Comparison of ENCODE assay signal across 16 cellular contexts in genomic region chr15:31036783-31037182, GRCh38. TPM values are rescaled to one million over a fixed set of nuclear protein-coding genes. Genes with fewer than 3 reads are reported as not detected.
DNase-seq lines count a peak whose midpoint lies in the region; ATAC-seq and TF ChIP-seq lines count a peak whose summit lies in the region.
"Had no signal": no experiment of that assay in that cellular context is flagged by ENCODE, and none has a peak within 500 bp of the region (broad histone marks: within the 10 kb centered on the region; RNA-seq: fewer than 3 reads in every experiment).

No MANE protein-coding gene starts in this region.

- no peaks in the 10 kb centered on the region for H3K9me3 ChIP-seq in neuronal stem cell (replicated peaks in 1 of 2; ENCODE audit: control insufficient read depth in 2 of 2, insufficient read depth in 1 of 2, low read depth in 1 of 2, low read length in 2 of 2)

- POLR2A ChIA-PET in WTC11 (lab: Charles Lee): no interaction called here

- H3K9me2 ChIP-seq in GM23338 (ENCODE audit: insufficient read depth): peaks cover 4% of the 10 kb centered on the region; the same call in 1 of the 2 replicates

- H2BK5ac ChIP-seq in neuronal stem cell (ENCODE audit: low read length): peak overlapping the region; percentile 24

- H3K18ac ChIP-seq in neuronal stem cell (ENCODE audit: low read length): peak overlapping the region; percentile 57

- H3K27ac ChIP-seq in GM23338 (ENCODE audit: low read depth): no peak overlapping the region
- H3K27ac ChIP-seq in neuronal stem cell (replicated peaks; ENCODE audit: low read length): no peak overlapping the region

- CTCF ChIA-PET in WTC11 (lab: Charles Lee): no interaction called here

- no CpG with 5 or more reads among the region's 9 CpGs for WGBS in neuronal stem cell (ENCODE audit: extremely low coverage in 2 of 2, insufficient read length in 2 of 2, insufficient replicate concordance in 1 of 2), 2 donors

- H3K14ac ChIP-seq in neuronal stem cell (ENCODE audit: low read length): peak overlapping the region; percentile 38

- H3K27me3 Mint-ChIP-seq in GM23338 (ENCODE audit: insufficient read depth, low read depth, poor library complexity): peaks cover 12% of the 10 kb centered on the region
- no peaks in the 10 kb centered on the region; the same call in 1 of the 2 replicates for H3K27me3 Mint-ChIP-seq in WTC11 (ENCODE audit: low read depth)

- H3K4me1 ChIP-seq in GM23338 (ENCODE audit: insufficient read depth) (peaks cover 9% of the 10 kb centered on the region; the same call in 1 of the 2 replicates), neuronal stem cell (ENCODE audit: control insufficient read depth in 2 of 2, insufficient read depth in 1 of 2, low read depth in 1 of 2, low read length in 2 of 2) (peaks cover 0 to 1% of the 10 kb centered on the region in 2 donors)

- no peak overlapping the region for H3K4ac ChIP-seq in neuronal stem cell (ENCODE audit: low read length)

- no peak overlapping the region for H4K91ac ChIP-seq in neuronal stem cell (ENCODE audit: low read depth, low read length, poor library complexity)

- H4K20me1 ChIP-seq in GM23338 (replicated peaks; ENCODE audit: insufficient read depth): no peaks in the 10 kb centered on the region

- H3K4me3 ChIP-seq in GM23338: no peak overlapping the region
- no peak overlapping the region for H3K4me3 ChIP-seq in H7 (ENCODE audit: insufficient read depth, low read depth, low read length)
- H3K4me3 ChIP-seq in neuronal stem cell (ENCODE audit: low read length in 2 of 2): no peak overlapping the region

- ATAC-seq in GM23338: peak; percentile 46
- no peak for ATAC-seq in WTC11
- no peak for ATAC-seq in HG03039 (IDR thresholded peaks at IDR 0.05; ENCODE audit: unreplicated experiment)

- H3K4me3 Mint-ChIP-seq in GM23338 (no peak overlapping the region), WTC11 (no peak overlapping the region)
- H3K4me3 Mint-ChIP-seq: CD4-positive, alpha-beta memory T cell had no signal

- H3K36me3 ChIP-seq in GM23338 (ENCODE audit: insufficient read depth): no peaks in the 10 kb centered on the region
- no peaks in the 10 kb centered on the region for H3K36me3 ChIP-seq in H7 (replicated peaks; ENCODE audit: control insufficient read depth, insufficient read depth, low read length)
- no peaks in the 10 kb centered on the region for H3K36me3 ChIP-seq in neuronal stem cell (replicated peaks in 1 of 2; ENCODE audit: control insufficient read depth in 2 of 2, insufficient read depth in 2 of 2, low read length in 2 of 2)

- H3K79me2 ChIP-seq in GM23338 (replicated peaks; ENCODE audit: insufficient read depth): no peaks in the 10 kb centered on the region

- H3K9me3 Mint-ChIP-seq in GM23338: no peaks in the 10 kb centered on the region; the same call in 2 of the 3 replicates
- no peaks in the 10 kb centered on the region for H3K9me3 Mint-ChIP-seq in WTC11

- no peak overlapping the region for H3K4me2 ChIP-seq in GM23338
- H3K4me2 ChIP-seq in neuronal stem cell (ENCODE audit: insufficient read depth, low read length, poor library complexity, severe bottlenecking): no peak overlapping the region

- peak overlapping the region; percentile 67 for H2BK15ac ChIP-seq in neuronal stem cell (ENCODE audit: low read length)

- H3K4me1 Mint-ChIP-seq in GM23338: peaks cover 18% of the 10 kb centered on the region
- peaks cover 22% of the 10 kb centered on the region for H3K4me1 Mint-ChIP-seq in WTC11
- H3K4me1 Mint-ChIP-seq: CD4-positive, alpha-beta memory T cell had no signal

- no peaks in the 10 kb centered on the region for H3K27me3 ChIP-seq in GM23338 (ENCODE audit: insufficient read depth)
- H3K27me3 ChIP-seq in H7 (ENCODE audit: control insufficient read depth, insufficient read depth, low read length): no peaks in the 10 kb centered on the region
- H3K27me3 ChIP-seq in neuronal stem cell (ENCODE audit: control insufficient read depth in 3 of 3, insufficient read depth in 3 of 3, low read depth in 1 of 3, low read length in 3 of 3): peaks cover 0 to 2% (median 0%) of the 10 kb centered on the region in 3 experiments

- H2BK120ac ChIP-seq in neuronal stem cell (ENCODE audit: low read depth, low read length): no peak overlapping the region

- no peak overlapping the region; the same call in 1 of the 2 replicates for H3K27ac Mint-ChIP-seq in GM23338
- no peak overlapping the region for H3K27ac Mint-ChIP-seq in WTC11

- DNase-seq in GM23338 (ENCODE audit: low spot score) (no peak), H7 (peak; percentile 43), WTC11 (ENCODE audit: low spot score) (no peak), neuronal stem cell (ENCODE audit: low spot score) (no peak), hippocampal formation (lab: John Stamatoyannopoulos, UW) (no peak), hepatic stellate cell (ENCODE audit: low spot score) (no peak)
- no peak for DNase-seq in activated CD4-positive, alpha-beta T cell treated with anti-CD3 and anti-CD28 coated beads, Interleukin-2, amount 50 U/mL, for 1 hour
- DNase-seq: C1 segment of cervical spinal cord; Calu3; CD4-positive, alpha-beta memory T cell; COR-L47; DMS53; DMS79 treated with DMSO at 0.1 percent for 48 hours; GF-D8; HCEC 1CT had no signal

- no peak overlapping the region for H3K23ac ChIP-seq in neuronal stem cell (ENCODE audit: low read depth, low read length, poor library complexity)

- TF ChIP-seq CTCF in GM23338 (conservative IDR thresholded peaks at IDR 0.05; ENCODE audit: low read depth in 2 of 2) (no peak), WTC11 (IDR thresholded peaks at IDR 0.05) (no peak)

- H3K36me3 Mint-ChIP-seq in GM23338 (ENCODE audit: low read depth) (no peaks in the 10 kb centered on the region), WTC11 (no peaks in the 10 kb centered on the region)
- H3K36me3 Mint-ChIP-seq: CD4-positive, alpha-beta memory T cell had no signal

- no peak overlapping the region for H2AK5ac ChIP-seq in neuronal stem cell (ENCODE audit: low read depth, low read length)

- H3K79me1 ChIP-seq in neuronal stem cell (ENCODE audit: low read depth, low read length): no peaks in the 10 kb centered on the region

- H3F3A ChIP-seq in GM23338 (replicated peaks; ENCODE audit: low read depth): no peaks in the 10 kb centered on the region

- no peak overlapping the region for H3K9ac ChIP-seq in neuronal stem cell (ENCODE audit: low read depth, low read length, poor library complexity)

- H2AFZ ChIP-seq in GM23338: peak overlapping the region; percentile 38; the same call in 1 of the 2 replicates
- no peak overlapping the region for H2AFZ ChIP-seq in neuronal stem cell (ENCODE audit: low read length)

- no peak overlapping the region for H2BK12ac ChIP-seq in neuronal stem cell (ENCODE audit: low read length)

- H4K8ac ChIP-seq in neuronal stem cell (ENCODE audit: low read depth, low read length): no peak overlapping the region

TF ChIP-seq in GM23338, 12 proteins besides CTCF, POLR2A, EP300 and RAD21 (continues in another document):
- no peak for TF ChIP-seq POLR2AphosphoS5 (IDR thresholded peaks at IDR 0.05; ENCODE audit: low read depth)

TF ChIP-seq in WTC11, 78 proteins besides CTCF, POLR2A, EP300 and RAD21:
- TF ChIP-seq STAT6 (CRISPR knock-in tag; conservative IDR thresholded peaks at IDR 0.05; ENCODE audit: low read depth) (no peak), ZMAT4 (CRISPR knock-in tag; IDR thresholded peaks at IDR 0.05) (no peak), ZNF121 (CRISPR knock-in tag; IDR thresholded peaks at IDR 0.05) (no peak), NR1H2 (CRISPR knock-in tag; IDR thresholded peaks at IDR 0.05) (no peak), ZNF423 (CRISPR knock-in tag; IDR thresholded peaks at IDR 0.05) (0 out of 2 replicates have a peak, but pooled peaks have one; percentile 53)

RNA-seq across cellular contexts. Expression of gene MTMR10, which starts 45.4 kb away (rescaled TPM):
- total RNA-seq in GM23338 (2014; rRNA removed; shearing (Covaris generic)): 10.9 and 11.3 TPM in 2 replicates
- 3.6 and 4.3 TPM in 2 replicates for polyA plus RNA-seq in GM23338 (2016; fragmentation: Nextera tagmentation; extraction: Ambion mirVana)
- total RNA-seq in H7 (2014; rRNA removed; shearing (Covaris generic)): 10.5 and 11.0 TPM in 2 replicates
- 15.3 to 17.3 TPM (median 15.9 TPM) in 3 replicates for total RNA-seq in WTC11 (2021)
- 7.8 TPM for polyA plus RNA-seq in neuronal stem cell (2013, experiment 1 of 2)
- polyA plus RNA-seq in neuronal stem cell (2013, experiment 2 of 2): 7.9 TPM
